Comparison of ENCODE assay signal across 2 cellular contexts in the genomic region with DNA sequence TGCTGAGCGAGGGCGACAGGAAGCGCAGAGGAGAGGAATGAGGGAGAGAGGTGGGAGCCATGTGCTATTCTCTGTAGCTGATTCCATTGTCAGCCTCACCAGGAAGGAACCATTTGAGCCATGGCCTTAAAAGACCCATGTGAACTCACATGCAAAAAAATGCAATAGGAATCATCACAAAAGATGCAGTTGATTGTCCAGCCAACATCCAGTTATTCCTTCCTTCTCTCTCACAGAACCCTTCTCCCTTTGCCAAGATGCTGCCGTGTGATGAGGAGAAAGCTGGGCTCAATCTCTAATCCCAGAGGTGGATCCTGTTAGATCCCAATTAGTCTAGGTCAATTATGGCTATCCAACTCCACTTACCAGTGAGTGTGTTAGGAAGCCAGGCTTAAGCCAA.
TF ChIP-seq lines count a peak whose summit lies in the region.

No MANE protein-coding gene starts in this region.

TF ChIP-seq in IMR-90, 13 proteins besides CTCF, POLR2A, EP300 and RAD21:
- TF ChIP-seq CEBPB (IDR thresholded peaks at IDR 0.05; ENCODE audit: low read depth, low read length) (no peak), SMC3 (IDR thresholded peaks at IDR 0.05; ENCODE audit: low read depth, low read length) (no peak), MAZ (IDR thresholded peaks at IDR 0.05; ENCODE audit: borderline replicate concordance, low read depth, low read length) (no peak), FOS (IDR thresholded peaks at IDR 0.05; ENCODE audit: low read depth, low read length) (no peak), NFE2L2 (IDR thresholded peaks at IDR 0.05; ENCODE audit: low read depth, low read length) (no peak), BHLHE40 (IDR thresholded peaks at IDR 0.05; ENCODE audit: low read depth, low read length) (no peak), CHD1 (IDR thresholded peaks at IDR 0.05; ENCODE audit: low read depth, low read length) (no peak), MXI1 (IDR thresholded peaks at IDR 0.05; ENCODE audit: borderline replicate concordance, low read depth, low read length) (no peak)
- TF ChIP-seq, protein P1, sequence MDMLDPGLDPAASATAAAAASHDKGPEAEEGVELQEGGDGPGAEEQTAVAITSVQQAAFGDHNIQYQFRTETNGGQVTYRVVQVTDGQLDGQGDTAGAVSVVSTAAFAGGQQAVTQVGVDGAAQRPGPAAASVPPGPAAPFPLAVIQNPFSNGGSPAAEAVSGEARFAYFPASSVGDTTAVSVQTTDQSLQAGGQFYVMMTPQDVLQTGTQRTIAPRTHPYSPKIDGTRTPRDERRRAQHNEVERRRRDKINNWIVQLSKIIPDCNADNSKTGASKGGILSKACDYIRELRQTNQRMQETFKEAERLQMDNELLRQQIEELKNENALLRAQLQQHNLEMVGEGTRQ (IDR thresholded peaks at IDR 0.05; ENCODE audit: low read depth, low read length), result no peak

TF ChIP-seq in H1, 55 proteins besides CTCF, POLR2A, EP300 and RAD21:
- no peak for TF ChIP-seq GABPA (IDR thresholded peaks at IDR 0.05; ENCODE audit: borderline replicate concordance, insufficient read depth, low read length)
